ENCODE assay signal across 1 cellular context in genomic region chr10:110416776-110417732, GRCh38.
A peak's percentile ranks its signal among the peaks of the same experiment; 100 is the strongest.
TF ChIP-seq lines count a peak whose summit lies in the region.

No MANE protein-coding gene starts in this region.

TF ChIP-seq in A549, 52 proteins besides CTCF, POLR2A, EP300 and RAD21 (continued from another document):
- peak; percentile 98 for TF ChIP-seq HOXB5 (CRISPR knock-in tag; IDR thresholded peaks at IDR 0.05)
- TF ChIP-seq JUN (IDR thresholded peaks at IDR 0.05) = peak in 1 of 2 experiments; percentile 47; a peak in 1 of 5 replicates
- TF ChIP-seq CHD2 (IDR thresholded peaks at IDR 0.05; ENCODE audit: low read length, partially characterized antibody) = no peak
- TF ChIP-seq ATOH8 (CRISPR knock-in tag; IDR thresholded peaks at IDR 0.05; ENCODE audit: low read depth) = peak; percentile 99
- TF ChIP-seq EHF (CRISPR knock-in tag; IDR thresholded peaks at IDR 0.05) = peak; percentile 97
- TF ChIP-seq HOXA7 (CRISPR knock-in tag; IDR thresholded peaks at IDR 0.05) = peak; percentile 93
- TF ChIP-seq USF2 (IDR thresholded peaks at IDR 0.05) = peak; percentile 53
- no peak for TF ChIP-seq SREBF2 (IDR thresholded peaks at IDR 0.05)
- TF ChIP-seq ELK1 (IDR thresholded peaks at IDR 0.05; ENCODE audit: low read depth, low read length) = no peak
- no peak for TF ChIP-seq KDM5A (IDR thresholded peaks at IDR 0.05)
- TF ChIP-seq TP53 (CRISPR knock-in tag; IDR thresholded peaks at IDR 0.05) = peak; percentile 91
- TF ChIP-seq HOXB13 (CRISPR knock-in tag; IDR thresholded peaks at IDR 0.05; ENCODE audit: low read depth) = peak; percentile 99
- peak; percentile 11; the same call in 1 of the 2 replicates for TF ChIP-seq GATA3 (IDR thresholded peaks at IDR 0.05; ENCODE audit: borderline replicate concordance)
